Comparison of ENCODE assay signal across 1 cellular context in the genomic region with DNA sequence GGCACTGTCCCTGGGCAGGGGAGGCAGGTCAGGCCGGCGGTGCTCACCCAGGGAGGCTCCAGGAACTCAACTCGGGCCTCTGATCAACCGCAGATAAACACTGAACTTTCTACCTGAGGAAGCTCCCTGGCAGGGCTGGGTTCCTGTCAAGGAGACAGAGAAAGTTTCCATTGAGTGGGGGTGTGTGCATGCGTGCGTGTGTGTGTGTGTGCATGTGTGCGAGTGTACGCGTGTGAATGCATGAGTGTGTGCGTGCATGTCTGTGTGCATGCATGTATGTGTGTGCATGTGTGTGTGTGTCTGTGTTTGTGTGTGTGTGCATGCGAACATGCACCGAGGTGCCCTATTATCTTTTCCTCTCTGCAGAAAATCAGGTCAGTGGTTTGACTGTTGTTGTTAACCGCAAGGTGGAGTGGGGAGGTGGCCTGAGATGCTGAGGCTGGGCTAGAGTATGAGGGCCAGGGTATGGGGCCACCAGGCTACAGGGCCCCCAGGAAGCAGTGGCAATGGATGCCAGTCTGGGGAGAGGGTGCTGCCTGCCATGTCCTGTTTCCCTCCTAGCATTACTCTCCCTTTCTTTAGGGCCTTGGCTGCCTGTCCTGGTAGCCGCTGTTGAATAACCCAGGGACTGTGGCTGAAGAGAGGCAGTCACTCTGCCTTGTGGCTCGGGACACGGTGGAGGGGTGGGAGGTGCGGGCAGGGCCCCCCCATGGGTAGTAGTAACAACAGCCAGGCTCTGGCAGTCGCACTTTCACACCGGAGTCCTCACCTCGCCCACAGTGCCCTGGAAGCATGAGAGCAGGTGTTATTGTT.
A peak's percentile ranks its signal among the peaks of the same experiment; 100 is the strongest.
TF ChIP-seq lines count a peak whose summit lies in the region.

No MANE protein-coding gene starts in this region.

TF ChIP-seq in GM12878, 131 proteins besides CTCF, POLR2A, EP300 and RAD21 (continued from another document and continues in another):
- TF ChIP-seq, protein P1, sequence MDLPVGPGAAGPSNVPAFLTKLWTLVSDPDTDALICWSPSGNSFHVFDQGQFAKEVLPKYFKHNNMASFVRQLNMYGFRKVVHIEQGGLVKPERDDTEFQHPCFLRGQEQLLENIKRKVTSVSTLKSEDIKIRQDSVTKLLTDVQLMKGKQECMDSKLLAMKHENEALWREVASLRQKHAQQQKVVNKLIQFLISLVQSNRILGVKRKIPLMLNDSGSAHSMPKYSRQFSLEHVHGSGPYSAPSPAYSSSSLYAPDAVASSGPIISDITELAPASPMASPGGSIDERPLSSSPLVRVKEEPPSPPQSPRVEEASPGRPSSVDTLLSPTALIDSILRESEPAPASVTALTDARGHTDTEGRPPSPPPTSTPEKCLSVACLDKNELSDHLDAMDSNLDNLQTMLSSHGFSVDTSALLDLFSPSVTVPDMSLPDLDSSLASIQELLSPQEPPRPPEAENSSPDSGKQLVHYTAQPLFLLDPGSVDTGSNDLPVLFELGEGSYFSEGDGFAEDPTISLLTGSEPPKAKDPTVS (IDR thresholded peaks at IDR 0.05; ENCODE audit: low read depth, low read length): no peak
- TF ChIP-seq FOXK2 (IDR thresholded peaks at IDR 0.05) (no peak), ESRRA (IDR thresholded peaks at IDR 0.05; ENCODE audit: low read length) (no peak), EED (IDR thresholded peaks at IDR 0.05; ENCODE audit: low read depth) (peak; percentile 24; the same call in 1 of the 2 replicates), NR2C2 (IDR thresholded peaks at IDR 0.05; ENCODE audit: borderline replicate concordance, control insufficient read depth, insufficient read length, low read depth) (no peak), MEF2A (IDR thresholded peaks at IDR 0.05; ENCODE audit: insufficient read depth, low read depth, low read length) (no peak), RFX5 (IDR thresholded peaks at IDR 0.05; ENCODE audit: low read depth, low read length) (no peak), NFIC (IDR thresholded peaks at IDR 0.05; ENCODE audit: low read depth, low read length) (no peak), NRF1 (conservative IDR thresholded peaks at IDR 0.05; ENCODE audit: low read depth, low read length) (no peak), STAT3 (IDR thresholded peaks at IDR 0.05; ENCODE audit: low read depth, low read length) (no peak), SIN3A (IDR thresholded peaks at IDR 0.05; ENCODE audit: low read depth, low read length) (no peak; the same call in 1 of the 2 replicates), ZNF622 (IDR thresholded peaks at IDR 0.05) (no peak), ETV6 (conservative IDR thresholded peaks at IDR 0.05 in 1 of 2, IDR thresholded peaks at IDR 0.05 in 1 of 2; ENCODE audit: borderline replicate concordance in 1 of 2, low read depth in 1 of 2) (peak in 1 of 2 experiments; percentile 24; a peak in 2 of 4 replicates), BACH1 (IDR thresholded peaks at IDR 0.05; ENCODE audit: borderline replicate concordance) (no peak), FOS (IDR thresholded peaks at IDR 0.05; ENCODE audit: borderline replicate concordance, extremely low read depth, insufficient read length) (no peak), CREM (IDR thresholded peaks at IDR 0.05; ENCODE audit: low read depth) (no peak), RAD51 (IDR thresholded peaks at IDR 0.05) (no peak), RUNX3 (IDR thresholded peaks at IDR 0.05; ENCODE audit: low read length) (peak; percentile 82), CHD1 (IDR thresholded peaks at IDR 0.05; ENCODE audit: low read depth, low read length) (no peak), PAX8 (IDR thresholded peaks at IDR 0.05) (peak; percentile 83; the same call in 1 of the 2 replicates), CHD2 (IDR thresholded peaks at IDR 0.05; ENCODE audit: borderline replicate concordance, low read depth, low read length) (no peak), TARDBP (IDR thresholded peaks at IDR 0.05; ENCODE audit: borderline replicate concordance) (no peak), IRF4 (IDR thresholded peaks at IDR 0.05; ENCODE audit: low read depth, low read length) (0 out of 2 replicates have a peak, but pooled peaks have one; percentile 10), RBBP5 (conservative IDR thresholded peaks at IDR 0.05) (no peak), NFYA (IDR thresholded peaks at IDR 0.05; ENCODE audit: borderline replicate concordance, low read depth, low read length) (no peak), KAT2A (conservative IDR thresholded peaks at IDR 0.05; ENCODE audit: control insufficient read depth, low read depth, low read length) (no peak), IRF5 (IDR thresholded peaks at IDR 0.05; ENCODE audit: borderline replicate concordance) (peak; percentile 67), POU2F2 (IDR thresholded peaks at IDR 0.05; ENCODE audit: borderline replicate concordance, low read depth, low read length) (no peak; the same call in 2 of the 3 replicates), GABPA (IDR thresholded peaks at IDR 0.05; ENCODE audit: low read depth) (no peak), WRNIP1 (IDR thresholded peaks at IDR 0.05; ENCODE audit: borderline replicate concordance, low read depth, low read length) (no peak), TCF7 (IDR thresholded peaks at IDR 0.05; ENCODE audit: borderline replicate concordance) (no peak), ZNF687 (IDR thresholded peaks at IDR 0.05) (peak; percentile 67), ZZZ3 (IDR thresholded peaks at IDR 0.05; ENCODE audit: control insufficient read depth, insufficient read length, low read depth) (no peak), SPI1 (IDR thresholded peaks at IDR 0.05; ENCODE audit: borderline replicate concordance, insufficient read depth, low read depth, low read length) (no peak), SMAD1 (IDR thresholded peaks at IDR 0.05; ENCODE audit: low read depth, partially characterized antibody) (no peak), SMARCA5 (IDR thresholded peaks at IDR 0.05) (no peak), CREB1 (IDR thresholded peaks at IDR 0.05; ENCODE audit: low read depth) (0 out of 2 replicates have a peak, but pooled peaks have one; percentile 12), DPF2 (IDR thresholded peaks at IDR 0.05) (peak; percentile 84), SMC3 (IDR thresholded peaks at IDR 0.05; ENCODE audit: borderline replicate concordance, low read length) (no peak), HDAC2 (IDR thresholded peaks at IDR 0.05) (no peak), SMAD5 (IDR thresholded peaks at IDR 0.05; ENCODE audit: low read depth) (no peak), NBN (IDR thresholded peaks at IDR 0.05) (peak; percentile 98)
- TF ChIP-seq, protein P2, sequence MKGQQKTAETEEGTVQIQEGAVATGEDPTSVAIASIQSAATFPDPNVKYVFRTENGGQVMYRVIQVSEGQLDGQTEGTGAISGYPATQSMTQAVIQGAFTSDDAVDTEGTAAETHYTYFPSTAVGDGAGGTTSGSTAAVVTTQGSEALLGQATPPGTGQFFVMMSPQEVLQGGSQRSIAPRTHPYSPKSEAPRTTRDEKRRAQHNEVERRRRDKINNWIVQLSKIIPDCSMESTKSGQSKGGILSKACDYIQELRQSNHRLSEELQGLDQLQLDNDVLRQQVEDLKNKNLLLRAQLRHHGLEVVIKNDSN (IDR thresholded peaks at IDR 0.05; ENCODE audit: borderline replicate concordance, extremely low read length, insufficient read depth, low read depth, low read length): no peak
- TF ChIP-seq, protein P3, sequence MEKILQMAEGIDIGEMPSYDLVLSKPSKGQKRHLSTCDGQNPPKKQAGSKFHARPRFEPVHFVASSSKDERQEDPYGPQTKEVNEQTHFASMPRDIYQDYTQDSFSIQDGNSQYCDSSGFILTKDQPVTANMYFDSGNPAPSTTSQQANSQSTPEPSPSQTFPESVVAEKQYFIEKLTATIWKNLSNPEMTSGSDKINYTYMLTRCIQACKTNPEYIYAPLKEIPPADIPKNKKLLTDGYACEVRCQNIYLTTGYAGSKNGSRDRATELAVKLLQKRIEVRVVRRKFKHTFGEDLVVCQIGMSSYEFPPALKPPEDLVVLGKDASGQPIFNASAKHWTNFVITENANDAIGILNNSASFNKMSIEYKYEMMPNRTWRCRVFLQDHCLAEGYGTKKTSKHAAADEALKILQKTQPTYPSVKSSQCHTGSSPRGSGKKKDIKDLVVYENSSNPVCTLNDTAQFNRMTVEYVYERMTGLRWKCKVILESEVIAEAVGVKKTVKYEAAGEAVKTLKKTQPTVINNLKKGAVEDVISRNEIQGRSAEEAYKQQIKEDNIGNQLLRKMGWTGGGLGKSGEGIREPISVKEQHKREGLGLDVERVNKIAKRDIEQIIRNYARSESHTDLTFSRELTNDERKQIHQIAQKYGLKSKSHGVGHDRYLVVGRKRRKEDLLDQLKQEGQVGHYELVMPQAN (conservative IDR thresholded peaks at IDR 0.05): 0 out of 2 replicates have a peak, but pooled peaks have one; percentile 19
- TF ChIP-seq, protein P4, sequence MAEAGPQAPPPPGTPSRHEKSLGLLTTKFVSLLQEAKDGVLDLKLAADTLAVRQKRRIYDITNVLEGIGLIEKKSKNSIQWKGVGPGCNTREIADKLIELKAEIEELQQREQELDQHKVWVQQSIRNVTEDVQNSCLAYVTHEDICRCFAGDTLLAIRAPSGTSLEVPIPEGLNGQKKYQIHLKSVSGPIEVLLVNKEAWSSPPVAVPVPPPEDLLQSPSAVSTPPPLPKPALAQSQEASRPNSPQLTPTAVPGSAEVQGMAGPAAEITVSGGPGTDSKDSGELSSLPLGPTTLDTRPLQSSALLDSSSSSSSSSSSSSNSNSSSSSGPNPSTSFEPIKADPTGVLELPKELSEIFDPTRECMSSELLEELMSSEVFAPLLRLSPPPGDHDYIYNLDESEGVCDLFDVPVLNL (IDR thresholded peaks at IDR 0.05; ENCODE audit: low read depth, low read length): no peak
- TF ChIP-seq, protein P5, sequence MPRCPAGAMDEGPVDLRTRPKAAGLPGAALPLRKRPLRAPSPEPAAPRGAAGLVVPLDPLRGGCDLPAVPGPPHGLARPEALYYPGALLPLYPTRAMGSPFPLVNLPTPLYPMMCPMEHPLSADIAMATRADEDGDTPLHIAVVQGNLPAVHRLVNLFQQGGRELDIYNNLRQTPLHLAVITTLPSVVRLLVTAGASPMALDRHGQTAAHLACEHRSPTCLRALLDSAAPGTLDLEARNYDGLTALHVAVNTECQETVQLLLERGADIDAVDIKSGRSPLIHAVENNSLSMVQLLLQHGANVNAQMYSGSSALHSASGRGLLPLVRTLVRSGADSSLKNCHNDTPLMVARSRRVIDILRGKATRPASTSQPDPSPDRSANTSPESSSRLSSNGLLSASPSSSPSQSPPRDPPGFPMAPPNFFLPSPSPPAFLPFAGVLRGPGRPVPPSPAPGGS (IDR thresholded peaks at IDR 0.05; ENCODE audit: borderline replicate concordance, insufficient read depth, low read depth, low read length, poor library complexity, severe bottlenecking): peak; percentile 91
